In genomic region chr4:78207951-78208350, GRCh38 we compare ENCODE assay signal across 28 cellular contexts.
A peak's percentile ranks its signal among the peaks of the same experiment; 100 is the strongest.
DNase-seq lines count a peak whose midpoint lies in the region; ATAC-seq, FAIRE-seq and TF ChIP-seq lines count a peak whose summit lies in the region.
"Had no signal": no experiment of that assay in that cellular context is flagged by ENCODE, and none has a peak within 500 bp of the region (broad histone marks: within the 10 kb centered on the region; RNA-seq: fewer than 3 reads in every experiment).

No MANE protein-coding gene starts in this region.

- CTCF ChIA-PET in HepG2 (lab: Yijun Ruan, JAX; ENCODE audit: low intra/inter-chr PET ratio, low total read pairs) = no interaction called here

- peaks cover 7% of the 10 kb centered on the region for H3K79me2 ChIP-seq in HepG2 (ENCODE audit: insufficient read depth, low read length)

- in situ Hi-C loops in HepG2 (cut with HindIII; ENCODE audit: extremely low pct_ligation_motif_present, low pct_unique_long_range_greater_than_20kb) = no loop called here

- no peaks in the 10 kb centered on the region for H3K9me3 Mint-ChIP-seq in progenitor cell of endocrine pancreas (ENCODE audit: low read depth)
- H3K9me3 Mint-ChIP-seq: CD8-positive, alpha-beta memory T cell had no signal

- no peak for TF ChIP-seq POLR2A in HepG2 (IDR thresholded peaks at IDR 0.05; ENCODE audit: insufficient read depth in 1 of 2, low read depth in 2 of 2, low read length in 2 of 2)
- no peak for TF ChIP-seq POLR2A in right lobe of liver (IDR thresholded peaks at IDR 0.05)
- no peak for TF ChIP-seq POLR2A in vagina (IDR thresholded peaks at IDR 0.05)

- no peak overlapping the region for H3K4me2 ChIP-seq in HepG2 (ENCODE audit: low read depth, low read length)

- H3K27me3 Mint-ChIP-seq in progenitor cell of endocrine pancreas = no peaks in the 10 kb centered on the region

- peaks cover 54% of the 10 kb centered on the region for H3K4me1 Mint-ChIP-seq in progenitor cell of endocrine pancreas (ENCODE audit: low read depth)
- H3K4me1 Mint-ChIP-seq: B cell; CD14-positive monocyte; CD8-positive, alpha-beta memory T cell had no signal

- TF ChIP-seq EP300 in HepG2 (IDR thresholded peaks at IDR 0.05; ENCODE audit: low read depth in 2 of 2, low read length in 2 of 2) = no peak
- no peak for TF ChIP-seq EP300 in HepG2 (CRISPR knock-in tag; IDR thresholded peaks at IDR 0.05; ENCODE audit: borderline replicate concordance)

- ATAC-seq in HepG2 (peak; percentile 16; the same call in 1 of the 3 replicates), right lobe of liver (no peak)
- ATAC-seq: K562 had no signal

- no peak overlapping the region for H2AFZ ChIP-seq in HepG2 (ENCODE audit: low read length)

- H3K27me3 ChIP-seq in HepG2 (ENCODE audit: control insufficient read depth in 1 of 2, insufficient read depth in 2 of 2, low read length in 2 of 2) = no peaks in the 10 kb centered on the region
- H3K27me3 ChIP-seq in right lobe of liver = no peaks in the 10 kb centered on the region
- H3K27me3 ChIP-seq in vagina = no peaks in the 10 kb centered on the region
- H3K27me3 ChIP-seq: SJSA1 had no signal

- no peak for DNase-seq in HepG2 (ENCODE audit: low spot score)
- no peak for DNase-seq in right lobe of liver
- peak; percentile 22 for DNase-seq in OCI-M1 (lab: John Stamatoyannopoulos, UW)
- DNase-seq in islet precursor cell = peak; percentile 94
- no peak for DNase-seq in progenitor cell of endocrine pancreas (ENCODE audit: low spot score, unreplicated experiment)
- no peak for DNase-seq in NCI-H69 (lab: John Stamatoyannopoulos, UW)
- no peak for DNase-seq in vagina (ENCODE audit: extremely low spot score in 2 of 2)
- DNase-seq in T-helper 2 cell = no peak
- DNase-seq: Calu3; CD8-positive, alpha-beta memory T cell; DMS153; Kasumi-1; NCI-H1092 treated with DMSO at 0.1 percent for 48 hours; NCI-H1436 treated with DMSO at 0.1 percent for 48 hours; NCI-H1930; NCI-H2107; NCI-H446; NCI-H524 treated with DMSO at 0.1 percent for 48 hours; NCI-H82; Right ventricle myocardium superior; RPMI8226; T-helper 1 cell had no signal

- no peaks in the 10 kb centered on the region for H4K20me1 ChIP-seq in HepG2 (ENCODE audit: insufficient read depth, low read length)

- no peak overlapping the region for H3K4me3 ChIP-seq in HepG2 (replicated peaks in 1 of 3; ENCODE audit: insufficient read depth in 1 of 3, low read depth in 2 of 3, low read length in 3 of 3)
- no peak overlapping the region for H3K4me3 ChIP-seq in right lobe of liver
- H3K4me3 ChIP-seq in vagina = no peak overlapping the region
- H3K4me3 ChIP-seq: K562, SJSA1 had no signal

- WGBS in HepG2 (ENCODE audit: low lambda C conversion rate) = 64% methylated on average over 3 of the region's 6 CpGs
- WGBS in right lobe of liver (ENCODE audit: insufficient coverage, low coverage, low lambda C conversion rate, missing lambda C conversion rate) = 44% methylated on average over 6 of the region's 6 CpGs

- peaks cover 7% of the 10 kb centered on the region for H3K36me3 Mint-ChIP-seq in progenitor cell of endocrine pancreas (ENCODE audit: insufficient read depth)
- H3K36me3 Mint-ChIP-seq: CD14-positive monocyte; CD8-positive, alpha-beta memory T cell had no signal

- H3K27ac ChIP-seq in HepG2 (ENCODE audit: extremely low read length, insufficient read depth, low read length) (no peak overlapping the region), right lobe of liver (no peak overlapping the region), vagina (no peak overlapping the region)
- H3K27ac ChIP-seq: 22Rv1, SJSA1 had no signal

- H3K27ac Mint-ChIP-seq in progenitor cell of endocrine pancreas = peak overlapping the region; percentile 71
- H3K27ac Mint-ChIP-seq: B cell; CD14-positive monocyte; CD8-positive, alpha-beta memory T cell had no signal

- H3K9me3 ChIP-seq in HepG2 (ENCODE audit: low read length) (no peaks in the 10 kb centered on the region), right lobe of liver (no peaks in the 10 kb centered on the region), vagina (no peaks in the 10 kb centered on the region)
- H3K9me3 ChIP-seq: SJSA1 had no signal

- H3K36me3 ChIP-seq in HepG2 (replicated peaks in 1 of 2; ENCODE audit: control insufficient read depth in 1 of 2, insufficient read depth in 2 of 2, low read length in 2 of 2) = no peaks in the 10 kb centered on the region; a peak in 1 of 5 replicates
- no peaks in the 10 kb centered on the region for H3K36me3 ChIP-seq in right lobe of liver
- no peaks in the 10 kb centered on the region for H3K36me3 ChIP-seq in vagina
- H3K36me3 ChIP-seq: SJSA1 had no signal

- H3K4me1 ChIP-seq in HepG2 (ENCODE audit: insufficient read depth, low read length) = peaks cover 57% of the 10 kb centered on the region
- no peaks in the 10 kb centered on the region for H3K4me1 ChIP-seq in right lobe of liver
- H3K4me1 ChIP-seq in vagina = no peaks in the 10 kb centered on the region
- H3K4me1 ChIP-seq: SJSA1 had no signal

- POLR2A ChIA-PET in HepG2 (lab: Yijun Ruan, JAX) = interaction anchor here (1.2 kb wide), 1 partner anchor 22 kb away, joined by 3 read pairs; no protein-coding TSS in a partner anchor

- intact Hi-C loops in HepG2 (cut with micrococcal nuclease; ENCODE audit: unreplicated experiment) = no loop called here
- intact Hi-C loops in right lobe of liver (cut with DNase I) = no loop called here
- intact Hi-C loops in vagina (cut with DNase I) = no loop called here

- no peak for FAIRE-seq in HepG2 (lab: Jason Lieb, UNC)
- FAIRE-seq: H54, K562 had no signal

- no peak for TF ChIP-seq RAD21 in HepG2 (CRISPR knock-in tag; IDR thresholded peaks at IDR 0.05)

- TF ChIP-seq CTCF in HepG2 (CRISPR knock-in tag; IDR thresholded peaks at IDR 0.05) (no peak), right lobe of liver (IDR thresholded peaks at IDR 0.05) (no peak), progenitor cell of endocrine pancreas (IDR thresholded peaks at IDR 0.05; ENCODE audit: unreplicated experiment) (no peak), vagina (IDR thresholded peaks at IDR 0.05) (no peak)

- H3K9ac ChIP-seq in HepG2 (ENCODE audit: insufficient read depth, low read depth, low read length) = no peak overlapping the region

- no peak overlapping the region for H3K4me3 Mint-ChIP-seq in progenitor cell of endocrine pancreas (ENCODE audit: low read depth)
- H3K4me3 Mint-ChIP-seq: B cell; CD14-positive monocyte; CD8-positive, alpha-beta memory T cell had no signal

- no TSS peak for BruUV-seq in HepG2 (replicated peaks; lab: Mats Ljungman, UMichigan)

TF ChIP-seq in HepG2, 621 proteins besides CTCF, POLR2A, EP300 and RAD21 (continues in another document):
- TF ChIP-seq ZNF616 (CRISPR knock-in tag; IDR thresholded peaks at IDR 0.05; ENCODE audit: low read depth) (no peak), CREBL2 (CRISPR knock-in tag; IDR thresholded peaks at IDR 0.05; ENCODE audit: borderline replicate concordance) (no peak), ATF4 (CRISPR knock-in tag; IDR thresholded peaks at IDR 0.05) (no peak), AFF4 (CRISPR knock-in tag; IDR thresholded peaks at IDR 0.05) (no peak), ZNF766 (CRISPR knock-in tag; IDR thresholded peaks at IDR 0.05; ENCODE audit: borderline replicate concordance) (no peak), CAMTA2 (CRISPR knock-in tag; IDR thresholded peaks at IDR 0.05; ENCODE audit: borderline replicate concordance) (no peak), ZNF446 (CRISPR knock-in tag; IDR thresholded peaks at IDR 0.05) (no peak)

Comparison
In these comparisons a context has a peak if more than half of its experiments do, and no peak if none do; other contexts are left out.
1. DNase-seq: peak in OCI-M1 (single experiment) and islet precursor cell (single experiment); none in HepG2 (single experiment), right lobe of liver (0 of 3), progenitor cell of endocrine pancreas (single experiment), NCI-H69 (single experiment), vagina (0 of 2) and T-helper 2 cell (0 of 5).